In the genomic region with DNA sequence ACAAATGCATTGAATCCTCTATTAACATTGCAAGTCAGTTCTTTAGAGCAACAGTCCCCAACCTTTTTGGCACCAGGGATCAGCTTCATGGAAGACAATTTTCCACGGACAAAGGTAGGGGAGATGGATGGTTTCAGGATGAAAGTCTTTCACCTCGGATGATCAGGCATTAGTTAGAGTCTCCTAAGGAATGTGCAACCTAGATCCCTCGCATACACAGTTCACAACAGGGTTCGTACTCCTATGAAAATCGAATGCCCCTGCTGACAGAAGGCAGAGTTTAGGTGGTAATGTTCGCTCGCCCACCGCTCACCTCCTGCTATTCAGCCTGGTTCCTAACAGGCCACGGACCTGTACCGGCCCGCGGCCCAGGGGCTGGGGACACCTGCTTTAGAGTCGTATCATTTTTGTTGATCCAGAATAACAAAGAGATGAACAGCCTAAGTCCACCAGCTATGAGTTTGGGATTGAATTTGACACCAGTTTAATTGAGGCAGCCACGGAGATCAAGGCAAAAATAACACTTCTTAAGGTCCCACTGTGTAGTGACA, we compare ENCODE assay signal across 20 cellular contexts.
DNase-seq lines count a peak whose midpoint lies in the region; ATAC-seq, FAIRE-seq and TF ChIP-seq lines count a peak whose summit lies in the region.
"Had no signal": no experiment of that assay in that cellular context is flagged by ENCODE, and none has a peak within 500 bp of the region (broad histone marks: within the 10 kb centered on the region; RNA-seq: fewer than 3 reads in every experiment).

No MANE protein-coding gene starts in this region.

- H4K20me1 ChIP-seq in keratinocyte (ENCODE audit: control insufficient read depth, extremely low read depth, insufficient read depth, low read length) = no peaks in the 10 kb centered on the region

- intact Hi-C loops in activated CD4-positive, alpha-beta T cell treated with anti-CD3 and anti-CD28 coated beads, Interleukin-2, amount 10 ng/mL, durations not matched to agents 24 days and 14 days (cut with micrococcal nuclease) = no loop called here
- intact Hi-C loops in spleen (cut with DNase I; ENCODE audit: low total_unique reads) = no loop called here

- no peaks in the 10 kb centered on the region for H3K27me3 Mint-ChIP-seq in activated CD4-positive, alpha-beta T cell treated with anti-CD3 and anti-CD28 coated beads, Interleukin-2, amount 10 ng/mL, durations not matched to agents 24 days and 14 days
- H3K27me3 Mint-ChIP-seq in activated T-helper 17 cell treated with anti-CD3 and anti-CD28 coated beads, Interleukin-2, amount 50 U/mL, for 72 hours = no peaks in the 10 kb centered on the region
- H3K27me3 Mint-ChIP-seq: CD4-positive, alpha-beta T cell had no signal

- H3K4me3 ChIP-seq in keratinocyte (ENCODE audit: control insufficient read depth in 2 of 3, extremely low read depth in 1 of 3, insufficient read depth in 2 of 3, low read depth in 1 of 3, low read length in 3 of 3) = no peak overlapping the region
- H3K4me3 ChIP-seq in spleen = no peak overlapping the region
- H3K4me3 ChIP-seq: prostate gland, thyroid gland had no signal

- no peak for TF ChIP-seq POLR2A in spleen (IDR thresholded peaks at IDR 0.05)

- no peak for TF ChIP-seq CTCF in keratinocyte (optimal IDR thresholded peaks at IDR 0.05 in 1 of 3, IDR thresholded peaks at IDR 0.05 in 1 of 3, conservative IDR thresholded peaks at IDR 0.05 in 1 of 3; ENCODE audit: extremely low read depth in 1 of 3, insufficient read depth in 2 of 3, low read length in 3 of 3)
- TF ChIP-seq CTCF in spleen (IDR thresholded peaks at IDR 0.05 in 8 of 11, conservative IDR thresholded peaks at IDR 0.05 in 3 of 11) = no peak

- no peak overlapping the region for H3K9ac ChIP-seq in keratinocyte (ENCODE audit: control insufficient read depth, extremely low read depth, insufficient read depth, low read length)

- 86 to 88% (median 87%) methylated on average over 14 of the region's 14 CpGs for WGBS in spleen, 5 donors

- no peak overlapping the region for H2AFZ ChIP-seq in keratinocyte (ENCODE audit: control insufficient read depth, low read length)

- no peak overlapping the region for H3K4me2 ChIP-seq in keratinocyte (ENCODE audit: control insufficient read depth, extremely low read depth, insufficient read depth, low read depth, low read length)

- H3K9me3 ChIP-seq in keratinocyte (ENCODE audit: control insufficient read depth, low read depth, low read length) = no peaks in the 10 kb centered on the region
- no peaks in the 10 kb centered on the region for H3K9me3 ChIP-seq in spleen
- H3K9me3 ChIP-seq: prostate gland, thyroid gland had no signal

- H3K79me2 ChIP-seq in keratinocyte (ENCODE audit: control insufficient read depth, insufficient read depth, low read length) = no peaks in the 10 kb centered on the region

- no peaks in the 10 kb centered on the region for H3K9me1 ChIP-seq in keratinocyte (ENCODE audit: control insufficient read depth, extremely low read depth, insufficient read depth, low read length)

- no peaks in the 10 kb centered on the region for H3K36me3 ChIP-seq in keratinocyte (ENCODE audit: control insufficient read depth in 2 of 2, extremely low read depth in 1 of 2, insufficient read depth in 2 of 2, low read length in 2 of 2)
- no peaks in the 10 kb centered on the region for H3K36me3 ChIP-seq in spleen
- H3K36me3 ChIP-seq: prostate gland, thyroid gland had no signal

- H3K27ac Mint-ChIP-seq in activated CD4-positive, alpha-beta T cell treated with anti-CD3 and anti-CD28 coated beads, Interleukin-2, amount 10 ng/mL, durations not matched to agents 24 days and 14 days = peak overlapping the region; percentile 63
- H3K27ac Mint-ChIP-seq in activated T-helper 17 cell treated with anti-CD3 and anti-CD28 coated beads, Interleukin-2, amount 50 U/mL, for 72 hours = peak overlapping the region; percentile 81

- H3K4me1 Mint-ChIP-seq in activated CD4-positive, alpha-beta T cell treated with anti-CD3 and anti-CD28 coated beads, Interleukin-2, amount 10 ng/mL, durations not matched to agents 24 days and 14 days = peaks cover 30% of the 10 kb centered on the region
- peaks cover 5% of the 10 kb centered on the region for H3K4me1 Mint-ChIP-seq in activated T-helper 17 cell treated with anti-CD3 and anti-CD28 coated beads, Interleukin-2, amount 50 U/mL, for 72 hours

- H3K9me3 Mint-ChIP-seq in activated CD4-positive, alpha-beta T cell treated with anti-CD3 and anti-CD28 coated beads, Interleukin-2, amount 10 ng/mL, durations not matched to agents 24 days and 14 days = no peaks in the 10 kb centered on the region
- H3K9me3 Mint-ChIP-seq in activated T-helper 17 cell treated with anti-CD3 and anti-CD28 coated beads, Interleukin-2, amount 50 U/mL, for 72 hours = no peaks in the 10 kb centered on the region
- H3K9me3 Mint-ChIP-seq: CD4-positive, alpha-beta T cell had no signal

- peaks cover 11% of the 10 kb centered on the region for H3K36me3 Mint-ChIP-seq in activated CD4-positive, alpha-beta T cell treated with anti-CD3 and anti-CD28 coated beads, Interleukin-2, amount 10 ng/mL, durations not matched to agents 24 days and 14 days (ENCODE audit: low read depth)
- H3K36me3 Mint-ChIP-seq in activated T-helper 17 cell treated with anti-CD3 and anti-CD28 coated beads, Interleukin-2, amount 50 U/mL, for 72 hours (ENCODE audit: low read depth) = peaks cover 5% of the 10 kb centered on the region

- FAIRE-seq in keratinocyte (lab: Jason Lieb, UNC) = no peak
- FAIRE-seq: D721Med had no signal

- no peaks in the 10 kb centered on the region for H3K27me3 ChIP-seq in keratinocyte (ENCODE audit: control insufficient read depth, extremely low read depth, insufficient read depth, low read length)
- no peaks in the 10 kb centered on the region for H3K27me3 ChIP-seq in spleen (replicated peaks in 1 of 7)
- H3K27me3 ChIP-seq: thyroid gland had no signal

- H3K4me3 Mint-ChIP-seq in activated CD4-positive, alpha-beta T cell treated with anti-CD3 and anti-CD28 coated beads, Interleukin-2, amount 10 ng/mL, durations not matched to agents 24 days and 14 days = peak overlapping the region; percentile 6
- peak overlapping the region; percentile 15 for H3K4me3 Mint-ChIP-seq in activated T-helper 17 cell treated with anti-CD3 and anti-CD28 coated beads, Interleukin-2, amount 50 U/mL, for 72 hours

- H3K27ac ChIP-seq in keratinocyte (ENCODE audit: control insufficient read depth, insufficient read depth, low read length) (peak overlapping the region; percentile 13), spleen (peak overlapping the region in 7 of 8 donors; percentile 3 to 71 (median 55))
- H3K27ac ChIP-seq: prostate gland, thyroid gland, VCaP had no signal

- dilution Hi-C loops in keratinocyte (cut with MboI; ENCODE audit: extremely low pct_ligation_motif_present, low sequenced_read_pairs) = no loop called here

- no peak for DNase-seq in activated CD4-positive, alpha-beta T cell treated with anti-CD3 and anti-CD28 coated beads, Interleukin-2, amount 10 ng/mL, durations not matched to agents 24 days and 14 days
- no peak for DNase-seq in activated CD4-positive, alpha-beta T cell treated with anti-CD3 and anti-CD28 coated beads for 4 hours
- DNase-seq in keratinocyte (ENCODE audit: low read depth, low spot score) (no peak), spleen (no peak)
- no peak for DNase-seq in stimulated activated CD4-positive, alpha-beta T cell treated with anti-CD3 and anti-CD28 coated beads, Interleukin-12 subunit alpha, Interleukin-12 subunit beta, amount 100 ng/mL, for 4 hours
- DNase-seq: activated CD8-positive, alpha-beta memory T cell treated with anti-CD3 and anti-CD28 coated beads, Interleukin-2, amount 50 U/mL, for 48 hours; activated effector memory CD4-positive, alpha-beta T cell treated with Interleukin-2 at 50 U/mL for 16 hours; HCEC 1CT; KG1; MM.1S; Right ventricle myocardium superior; stimulated activated naive CD8-positive, alpha-beta T cell treated with anti-CD3 and anti-CD28 coated beads, Interleukin-15, Interleukin-2, amounts not matched to agents 100 U/mL and 50 U/mL, for 24 hours; thyroid gland had no signal

- H3K4me1 ChIP-seq in keratinocyte (ENCODE audit: control insufficient read depth, extremely low read depth, insufficient read depth, low read length) = peaks cover 18% of the 10 kb centered on the region
- peaks cover 0 to 56% (median 14%) of the 10 kb centered on the region in 6 donors for H3K4me1 ChIP-seq in spleen
- H3K4me1 ChIP-seq: prostate gland had no signal

- ATAC-seq in activated T-helper 17 cell treated with anti-CD3 and anti-CD28 coated beads, Interleukin-2, amount 50 U/mL, for 72 hours (replicated peaks) = no peak
- ATAC-seq in GM21576 (IDR thresholded peaks at IDR 0.05; ENCODE audit: unreplicated experiment) (no peak), GM21526 (IDR thresholded peaks at IDR 0.05; ENCODE audit: low FRiP score, unreplicated experiment) (no peak)
- ATAC-seq: stimulated activated naive CD8-positive, alpha-beta T cell treated with anti-CD3 and anti-CD28 coated beads, Interleukin-15, Interleukin-2, amounts not matched to agents 100 U/mL and 50 U/mL, for 24 hours had no signal
